36 cellular contexts compared by ENCODE assay signal in the genomic region with DNA sequence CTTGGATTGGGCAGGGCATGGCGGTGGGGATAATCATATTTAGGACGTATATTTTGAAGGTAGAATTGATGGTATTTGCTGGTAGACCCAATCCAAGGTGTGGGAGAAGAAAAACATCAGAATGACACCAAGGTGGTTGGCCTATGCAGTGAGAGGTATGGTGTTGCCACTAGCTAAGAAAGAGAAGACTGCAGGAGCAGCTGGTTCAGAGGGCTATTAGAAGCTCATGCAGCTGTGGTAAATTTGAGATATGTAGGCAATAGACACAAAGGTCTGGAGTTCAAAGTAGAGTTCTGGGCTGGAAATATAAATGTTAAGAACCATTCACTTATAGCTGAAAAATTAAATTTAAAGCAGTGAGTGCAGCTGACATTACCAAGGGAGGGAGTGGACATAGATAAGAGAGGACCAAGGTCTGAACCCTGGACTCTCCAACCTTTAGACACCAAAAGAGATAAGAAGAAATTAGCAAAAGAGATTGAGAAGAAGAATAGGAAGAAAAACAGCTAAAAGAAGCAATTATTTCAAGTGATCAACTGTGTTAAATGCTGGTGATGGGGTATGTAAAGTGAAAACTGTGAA.
"Had no signal": no experiment of that assay in that cellular context is flagged by ENCODE, and none has a peak within 500 bp of the region (broad histone marks: within the 10 kb centered on the region; RNA-seq: fewer than 3 reads in every experiment).

No MANE protein-coding gene starts in this region.

- H3K36me3 ChIP-seq: ascending aorta, cardiac muscle cell had no signal

- H3K9me3 Mint-ChIP-seq: activated B cell treated with CpG ODN at 0.5 μM for 24 hours; activated CD4-positive, alpha-beta memory T cell treated with anti-CD3 and anti-CD28 coated beads, Interleukin-2, amount 10 ng/mL, durations not matched to agents 7 days and 5 days; activated naive CD4-positive, alpha-beta T cell treated with anti-CD3 and anti-CD28 coated beads, Interleukin-2, amount 10 ng/mL, durations not matched to agents 7 days and 5 days; activated naive CD4-positive, alpha-beta T cell treated with anti-CD3 and anti-CD28 coated beads, Interleukin-2, amount 50 U/mL, for 24 hours; activated naive CD8-positive, alpha-beta T cell treated with anti-CD3 and anti-CD28 coated beads, Interleukin-2, amount 10 ng/mL, durations not matched to agents 7 days and 5 days; activated naive CD8-positive, alpha-beta T cell treated with anti-CD3 and anti-CD28 coated beads, Interleukin-2, amount 50 U/mL, for 24 hours; activated T-cell treated with anti-CD3 and anti-CD28 coated beads, Interleukin-2, amount 50 U/mL, for 24 hours; activated T-helper 2 cell treated with anti-CD3 and anti-CD28 coated beads, Interferon-gamma antibody, Interleukin-2, Interleukin-4, amounts not matched to agents 10 μg/mL and 5 μg/mL and 100 μg/mL, durations not matched to agents 14 hours and 24 hours and 36 hours; T-helper 1 cell treated with Interleukin-12 subunit alpha and Interleukin-12 subunit beta and Interleukin-4 antibody, amounts not matched to agents 30 μg/mL and 1 μg/mL, for 36 hours; T-helper 2 cell treated with Interferon-gamma antibody and Interleukin-4, amounts not matched to agents 5 μg/mL and 100 μg/mL, for 36 hours had no signal

- H3K27me3 Mint-ChIP-seq: activated naive CD4-positive, alpha-beta T cell treated with anti-CD3 and anti-CD28 coated beads, Interleukin-2, amount 50 U/mL, for 24 hours; activated naive CD8-positive, alpha-beta T cell had no signal

- H3K36me3 Mint-ChIP-seq: activated CD8-positive, alpha-beta memory T cell treated with anti-CD3 and anti-CD28 coated beads, Interleukin-2, amount 10 ng/mL, durations not matched to agents 7 days and 5 days; activated naive CD4-positive, alpha-beta T cell treated with anti-CD3 and anti-CD28 coated beads, Interleukin-2, amount 10 ng/mL, durations not matched to agents 7 days and 5 days; activated naive CD4-positive, alpha-beta T cell treated with anti-CD3 and anti-CD28 coated beads, Interleukin-2, amount 50 U/mL, for 24 hours; activated naive CD8-positive, alpha-beta T cell; brain had no signal

- ATAC-seq: activated CD8-positive, alpha-beta memory T cell treated with anti-CD3 and anti-CD28 coated beads, Interleukin-2, amount 10 ng/mL, durations not matched to agents 7 days and 5 days; activated CD8-positive, alpha-beta T cell treated with anti-CD3 and anti-CD28 coated beads, Interleukin-2, amount 10 ng/mL, durations not matched to agents 7 days and 5 days; activated naive CD8-positive, alpha-beta T cell treated with anti-CD3 and anti-CD28 coated beads, Interleukin-2, amount 50 U/mL, for 24 hours had no signal

- H3K27ac ChIP-seq: ascending aorta, cardiac muscle cell, VCaP had no signal

- H3K4me3 Mint-ChIP-seq: activated B cell treated with CpG ODN at 0.5 μM for 24 hours; activated CD4-positive, alpha-beta memory T cell treated with anti-CD3 and anti-CD28 coated beads, Interleukin-2, amount 10 ng/mL, durations not matched to agents 7 days and 5 days; activated CD4-positive, alpha-beta T cell treated with anti-CD3 and anti-CD28 coated beads, Interleukin-2, amount 10 ng/mL, durations not matched to agents 24 days and 14 days; activated CD8-positive, alpha-beta memory T cell treated with anti-CD3 and anti-CD28 coated beads, Interleukin-2, amount 10 ng/mL, durations not matched to agents 7 days and 5 days; activated CD8-positive, alpha-beta T cell treated with anti-CD3 and anti-CD28 coated beads, Interleukin-2, amount 10 ng/mL, durations not matched to agents 7 days and 5 days; activated naive CD4-positive, alpha-beta T cell treated with anti-CD3 and anti-CD28 coated beads, Interleukin-2, amount 10 ng/mL, durations not matched to agents 7 days and 5 days; activated naive CD4-positive, alpha-beta T cell treated with anti-CD3 and anti-CD28 coated beads, Interleukin-2, amount 50 U/mL, for 24 hours; activated naive CD8-positive, alpha-beta T cell; activated naive CD8-positive, alpha-beta T cell treated with anti-CD3 and anti-CD28 coated beads, Interleukin-2, amount 10 ng/mL, durations not matched to agents 7 days and 5 days; activated naive CD8-positive, alpha-beta T cell treated with anti-CD3 and anti-CD28 coated beads, Interleukin-2, amount 50 U/mL, for 24 hours; activated T-cell treated with anti-CD3 and anti-CD28 coated beads, Interleukin-2, amount 50 U/mL, for 24 hours; brain; T-helper 1 cell treated with Interleukin-12 subunit alpha and Interleukin-12 subunit beta and Interleukin-4 antibody, amounts not matched to agents 30 μg/mL and 1 μg/mL, for 36 hours; T-helper 2 cell treated with Interferon-gamma antibody and Interleukin-4, amounts not matched to agents 5 μg/mL and 100 μg/mL, for 36 hours had no signal

- DNase-seq: activated B cell treated with CpG ODN at 0.5 μM for 24 hours; activated CD4-positive, alpha-beta memory T cell treated with anti-CD3 and anti-CD28 coated beads, Interleukin-2, amount 10 ng/mL, durations not matched to agents 7 days and 5 days; activated CD4-positive, alpha-beta T cell treated with anti-CD3 and anti-CD28 coated beads for 4 hours; activated CD4-positive, alpha-beta T cell treated with anti-CD3 and anti-CD28 coated beads, Interleukin-2, amount 10 ng/mL, durations not matched to agents 24 days and 14 days; activated CD4-positive, alpha-beta T cell treated with anti-CD3 and anti-CD28 coated beads, Interleukin-2, amount 50 U/mL, for 48 hours; activated CD4-positive, CD25-positive, alpha-beta regulatory T cell treated with anti-CD3 and anti-CD28 coated beads, Interleukin-2, amount 50 U/mL, for 72 hours; activated CD8-positive, alpha-beta memory T cell treated with anti-CD3 and anti-CD28 coated beads for 24 hours; activated CD8-positive, alpha-beta memory T cell treated with anti-CD3 and anti-CD28 coated beads, Interleukin-2, amount 10 ng/mL, durations not matched to agents 7 days and 5 days; activated CD8-positive, alpha-beta memory T cell treated with anti-CD3 and anti-CD28 coated beads, Interleukin-2, amount 50 U/mL, for 48 hours; activated CD8-positive, alpha-beta T cell treated with anti-CD3 and anti-CD28 coated beads, Interleukin-2, amount 10 ng/mL, durations not matched to agents 7 days and 5 days; activated effector memory CD4-positive, alpha-beta T cell treated with Interleukin-2 at 50 U/mL for 16 hours; activated gamma-delta T cell; activated naive CD4-positive, alpha-beta T cell treated with anti-CD3 and anti-CD28 coated beads, Interleukin-2, amount 10 ng/mL, durations not matched to agents 7 days and 5 days; activated naive CD4-positive, alpha-beta T cell treated with Interleukin-2 at 50 U/mL for 16 hours; activated naive CD8-positive, alpha-beta T cell treated with anti-CD3 and anti-CD28 coated beads, Interleukin-2, amount 10 ng/mL, durations not matched to agents 7 days and 5 days; activated naive CD8-positive, alpha-beta T cell treated with anti-CD3 and anti-CD28 coated beads, Interleukin-2, amount 50 U/mL, for 24 hours; activated T-cell treated with anti-CD3 and anti-CD28 coated beads, Interleukin-2, amount 50 U/mL, for 24 hours; activated T-cell treated with anti-CD3 and anti-CD28 coated beads, Interleukin-2, amount 50 U/mL, for 48 hours; amygdala; anterior cingulate cortex; caudate nucleus; SW 1271; T-helper 1 cell; T-helper 2 cell; T-helper 9 cell had no signal

- H3K27ac Mint-ChIP-seq: activated B cell treated with CpG ODN at 0.5 μM for 24 hours; activated CD4-positive, alpha-beta memory T cell treated with anti-CD3 and anti-CD28 coated beads, Interleukin-2, amount 10 ng/mL, durations not matched to agents 7 days and 5 days; activated CD4-positive, alpha-beta T cell treated with anti-CD3 and anti-CD28 coated beads, Interleukin-2, amount 10 ng/mL, durations not matched to agents 24 days and 14 days; activated CD8-positive, alpha-beta memory T cell treated with anti-CD3 and anti-CD28 coated beads, Interleukin-2, amount 10 ng/mL, durations not matched to agents 7 days and 5 days; activated CD8-positive, alpha-beta T cell treated with anti-CD3 and anti-CD28 coated beads, Interleukin-2, amount 10 ng/mL, durations not matched to agents 7 days and 5 days; activated naive CD4-positive, alpha-beta T cell treated with anti-CD3 and anti-CD28 coated beads, Interleukin-2, amount 10 ng/mL, durations not matched to agents 7 days and 5 days; activated naive CD4-positive, alpha-beta T cell treated with anti-CD3 and anti-CD28 coated beads, Interleukin-2, amount 50 U/mL, for 24 hours; activated naive CD8-positive, alpha-beta T cell; activated naive CD8-positive, alpha-beta T cell treated with anti-CD3 and anti-CD28 coated beads, Interleukin-2, amount 10 ng/mL, durations not matched to agents 7 days and 5 days; activated naive CD8-positive, alpha-beta T cell treated with anti-CD3 and anti-CD28 coated beads, Interleukin-2, amount 50 U/mL, for 24 hours; activated T-cell treated with anti-CD3 and anti-CD28 coated beads, Interleukin-2, amount 50 U/mL, for 24 hours; activated T-helper 2 cell treated with anti-CD3 and anti-CD28 coated beads, Interferon-gamma antibody, Interleukin-2, Interleukin-4, amounts not matched to agents 10 μg/mL and 5 μg/mL and 100 μg/mL, durations not matched to agents 14 hours and 24 hours and 36 hours; brain; T-helper 1 cell treated with Interleukin-12 subunit alpha and Interleukin-12 subunit beta and Interleukin-4 antibody, amounts not matched to agents 30 μg/mL and 1 μg/mL, for 36 hours; T-helper 2 cell treated with Interferon-gamma antibody and Interleukin-4, amounts not matched to agents 5 μg/mL and 100 μg/mL, for 36 hours had no signal

- H3K4me1 ChIP-seq: ascending aorta had no signal

- H3K9me3 ChIP-seq: ascending aorta had no signal

- H3K27me3 ChIP-seq: ascending aorta had no signal

- FAIRE-seq: bronchial epithelial cell, TTC549 had no signal

- H3K4me3 ChIP-seq: ascending aorta, cardiac muscle cell had no signal

- H3K4me1 Mint-ChIP-seq: activated B cell treated with CpG ODN at 0.5 μM for 24 hours, brain had no signal
